12 cellular contexts compared by ENCODE assay signal in genomic region chr2:33340265-33340664, GRCh38.
DNase-seq lines count a peak whose midpoint lies in the region; ATAC-seq and TF ChIP-seq lines count a peak whose summit lies in the region.
"Had no signal": no experiment of that assay in that cellular context is flagged by ENCODE, and none has a peak within 500 bp of the region (broad histone marks: within the 10 kb centered on the region; RNA-seq: fewer than 3 reads in every experiment).

No MANE protein-coding gene starts in this region.

- in situ Hi-C loops in GM13977 (cut with MboI; ENCODE audit: low pct_unique_long_range_greater_than_20kb, low sequenced_read_pairs, unreplicated experiment): no loop called here

- no peaks in the 10 kb centered on the region for H3K27me3 ChIP-seq in body of pancreas
- H3K27me3 ChIP-seq in tibial artery: no peaks in the 10 kb centered on the region

- H3K27ac ChIP-seq in body of pancreas (no peak overlapping the region), tibial artery (peak overlapping the region; percentile 43 to 68)
- H3K27ac ChIP-seq: C4-2B had no signal

- intact Hi-C loops in body of pancreas (cut with DNase I) (no loop called here), Right ventricle myocardium inferior (cut with DNase I) (no loop called here), mucosa of descending colon (cut with DNase I, micrococcal nuclease) (no loop called here), tibial artery (cut with DNase I; ENCODE audit: low total_unique reads) (no loop called here)

- H3K4me3 ChIP-seq in body of pancreas: no peak overlapping the region
- H3K4me3 ChIP-seq in mucosa of descending colon: no peak overlapping the region
- no peak overlapping the region for H3K4me3 ChIP-seq in tibial artery

- TF ChIP-seq POLR2A in body of pancreas (IDR thresholded peaks at IDR 0.05): no peak

- DNase-seq in body of pancreas: peak; percentile 46 to 60 (median 56)
- DNase-seq in Right ventricle myocardium inferior (ENCODE audit: missing footprints): peak; percentile 87
- peak; percentile 18 to 59 (median 34) for DNase-seq in mucosa of descending colon
- DNase-seq in tibial artery: peak; percentile 87 to 95
- no peak for DNase-seq in RKO (ENCODE audit: low spot score)
- no peak for DNase-seq in GM13977 (ENCODE audit: low spot score)
- DNase-seq in EL: no peak
- DNase-seq: effector memory CD4-positive, alpha-beta T cell; NCI-H2171; retina had no signal

- H3K4me1 ChIP-seq in body of pancreas: no peaks in the 10 kb centered on the region
- H3K4me1 ChIP-seq in mucosa of descending colon (ENCODE audit: low read depth): no peaks in the 10 kb centered on the region
- peaks cover 0 to 39% (median 3%) of the 10 kb centered on the region in 4 donors for H3K4me1 ChIP-seq in tibial artery

- WGBS in body of pancreas, 2 donors: 53 to 68% methylated on average over 5 to 6 of the region's 6 CpGs

- TF ChIP-seq CTCF in body of pancreas (IDR thresholded peaks at IDR 0.05) (no peak), mucosa of descending colon (IDR thresholded peaks at IDR 0.05) (no peak), tibial artery (IDR thresholded peaks at IDR 0.05) (no peak), GM13977 (IDR thresholded peaks at IDR 0.05; ENCODE audit: extremely low read depth, insufficient read depth, missing control alignments) (no peak)

- ATAC-seq in body of pancreas (peak; percentile 71), Right ventricle myocardium inferior (peak; percentile 98), mucosa of descending colon (no peak), HG03097 (IDR thresholded peaks at IDR 0.05; ENCODE audit: low FRiP score, unreplicated experiment) (no peak)

- H3K36me3 ChIP-seq in body of pancreas (replicated peaks in 1 of 2; ENCODE audit: insufficient read depth in 1 of 2, low read depth in 2 of 2) (no peaks in the 10 kb centered on the region), mucosa of descending colon (ENCODE audit: low read depth) (no peaks in the 10 kb centered on the region), tibial artery (peaks cover 0 to 27% (median 25%) of the 10 kb centered on the region in 3 donors)

- H3K9me3 ChIP-seq in body of pancreas (no peaks in the 10 kb centered on the region), mucosa of descending colon (no peaks in the 10 kb centered on the region), tibial artery (no peaks in the 10 kb centered on the region)

Comparison
In these comparisons a context has a peak if more than half of its experiments do, and no peak if none do; other contexts are left out.
1. ATAC-seq: peak in body of pancreas (single experiment) and Right ventricle myocardium inferior (single experiment); none in mucosa of descending colon (single experiment) and HG03097 (single experiment).
2. DNase-seq: peak in body of pancreas (4 of 4), Right ventricle myocardium inferior (single experiment), mucosa of descending colon (3 of 3) and tibial artery (2 of 2); none in RKO (single experiment), GM13977 (single experiment) and EL (single experiment).
3. H3K27ac ChIP-seq: peak in tibial artery (2 of 2); none in body of pancreas (0 of 4).